In the genomic region with DNA sequence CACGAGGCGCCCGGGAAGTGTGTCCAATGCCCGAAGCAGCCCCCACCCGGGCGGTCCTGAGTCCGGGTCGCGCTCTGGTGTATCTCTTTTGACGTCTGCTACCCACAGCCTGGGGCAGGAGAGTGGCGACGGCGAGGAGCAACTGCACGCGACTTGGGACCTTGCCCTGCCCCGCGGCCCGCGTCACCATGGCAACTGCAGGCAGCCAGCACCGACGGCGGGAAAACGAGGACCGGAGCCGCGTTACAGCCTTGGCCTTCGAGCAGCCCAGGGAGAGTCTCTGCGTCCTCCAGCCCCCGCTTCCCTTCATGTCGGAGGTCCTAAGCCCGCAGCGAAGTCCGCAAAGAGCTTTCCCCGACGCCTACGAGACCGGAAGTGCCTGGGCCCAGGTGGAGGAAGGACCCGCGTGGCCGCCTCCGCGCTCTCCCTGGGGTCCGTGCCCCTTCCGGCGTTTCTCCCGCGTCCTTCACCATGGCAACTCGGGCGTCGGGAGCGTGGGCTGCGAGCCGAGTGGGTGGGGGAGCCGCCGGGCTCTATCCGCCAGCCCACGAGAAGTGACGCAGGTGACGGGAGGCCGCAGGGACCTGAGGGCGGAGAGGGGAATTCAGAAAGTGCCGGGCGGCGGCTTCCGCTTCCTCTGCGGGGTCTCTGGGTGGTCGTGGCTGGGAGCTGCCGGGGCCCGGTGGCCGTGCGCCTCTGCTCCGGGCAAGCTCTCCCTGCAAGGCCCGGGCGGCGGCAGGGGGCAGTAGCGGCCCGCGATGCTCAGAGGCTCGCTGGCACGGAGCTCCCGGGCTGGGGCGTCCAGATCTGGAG, we compare ENCODE assay signal across 8 cellular contexts.
A peak's percentile ranks its signal among the peaks of the same experiment; 100 is the strongest.
DNase-seq lines count a peak whose midpoint lies in the region; TF ChIP-seq lines count a peak whose summit lies in the region.

No MANE protein-coding gene starts in this region.

- DNase-seq in activated gamma-delta T cell treated with Interleukin-2 at 50 U/mL for 16 hours (peak; percentile 47), activated gamma-delta T cell (lab: John Stamatoyannopoulos, UW) (no peak), HPDE6-E6E7 (ENCODE audit: extremely low spot score) (peak; percentile 78), globus pallidus (ENCODE audit: low spot score) (peak; percentile 38), nucleus accumbens (lab: John Stamatoyannopoulos, UW) (peak in 44 of 56 donors; percentile 7 to 79 (median 36)), superior temporal gyrus (ENCODE audit: extremely low spot score) (peak; percentile 55)
- DNase-seq in activated naive CD4-positive, alpha-beta T cell (lab: John Stamatoyannopoulos, UW), result peak; percentile 7 to 44 (median 34)

TF ChIP-seq in PFSK-1, 5 proteins besides CTCF, POLR2A, EP300 and RAD21:
- TF ChIP-seq SIN3A (IDR thresholded peaks at IDR 0.05; ENCODE audit: borderline replicate concordance, insufficient read depth, low read length) (no peak), FOXP2 (optimal IDR thresholded peaks at IDR 0.05; ENCODE audit: borderline replicate concordance, extremely low read depth, extremely low read length, insufficient read depth) (peak; percentile 70)
TF ChIP-seq in PFSK-1: peak in this region for 1.
